8 cellular contexts compared by ENCODE assay signal in genomic region chr1:155208656-155209372, GRCh38. TPM values are rescaled to one million over a fixed set of nuclear protein-coding genes. Genes with fewer than 3 reads are reported as not detected.
DNase-seq lines count a peak whose midpoint lies in the region; ATAC-seq, FAIRE-seq and TF ChIP-seq lines count a peak whose summit lies in the region.

Gene MTX1, plus strand, starts transcription at chr1:155208695. Its CDS starts 110 bp downstream, at chr1:155208805.

- peak within 1 kb of the TSS; percentile 68 to 100 for H3K4me3 ChIP-seq in CD4-positive, alpha-beta memory T cell (ENCODE audit: low read length in 2 of 2)
- H3K4me3 ChIP-seq in OCI-LY1 (ENCODE audit: low read depth, low read length, poor library complexity, severe bottlenecking) (peak within 1 kb of the TSS; percentile 94), epithelial cell of esophagus (ENCODE audit: low read length) (peak within 1 kb of the TSS; percentile 60), mucosa of descending colon (peak within 1 kb of the TSS; percentile 78)

- no peaks in the 10 kb centered on the region for H4K20me1 ChIP-seq in OCI-LY1 (ENCODE audit: insufficient read depth, low read length)

- CTCF ChIA-PET in CD4-positive, alpha-beta memory T cell (lab: Charles Lee; ENCODE audit: partially characterized antibody): interaction anchor here (1.1 to 5.6 kb wide), 6 partner anchors 10 to 42 kb away, joined by 3 to 106 read pairs (median 18); partner anchors contain the start of gene KRTCAP2

- H3K9me2 ChIP-seq in OCI-LY1 (ENCODE audit: low read depth, low read length): no peaks in the 10 kb centered on the region

- no peaks in the 10 kb centered on the region for H3K9me3 Mint-ChIP-seq in CD4-positive, alpha-beta memory T cell

- peaks cover 29% of the 10 kb centered on the region for H3K4me1 ChIP-seq in CD4-positive, alpha-beta memory T cell (ENCODE audit: insufficient read depth, low read length)
- H3K4me1 ChIP-seq in OCI-LY1 (ENCODE audit: insufficient read depth, low read length, severe bottlenecking) (peaks cover 31% of the 10 kb centered on the region), mucosa of descending colon (ENCODE audit: low read depth) (peaks cover 20% of the 10 kb centered on the region)

- H3K9ac ChIP-seq in OCI-LY1 (ENCODE audit: low read length): peak within 1 kb of the TSS; percentile 81

- H3K27ac ChIP-seq in CD4-positive, alpha-beta memory T cell (ENCODE audit: low read depth, low read length): peak within 1 kb of the TSS; percentile 100
- peak within 1 kb of the TSS; percentile 58 for H3K27ac ChIP-seq in OCI-LY1 (ENCODE audit: low read depth, low read length, poor library complexity, severe bottlenecking)

- H3K4me3 Mint-ChIP-seq in CD4-positive, alpha-beta memory T cell: peak within 1 kb of the TSS; percentile 86 to 92 (median 89)

- H3K27ac Mint-ChIP-seq in CD4-positive, alpha-beta memory T cell: peak within 1 kb of the TSS; percentile 95 to 98 (median 98)

- no peaks in the 10 kb centered on the region for H3K9me3 ChIP-seq in CD4-positive, alpha-beta memory T cell (ENCODE audit: control insufficient read depth in 1 of 2, low read length in 2 of 2)
- H3K9me3 ChIP-seq in OCI-LY1 (ENCODE audit: low read length) (no peaks in the 10 kb centered on the region), mucosa of descending colon (no peaks in the 10 kb centered on the region)

- peak; percentile 90 to 96 (median 91) for DNase-seq in CD4-positive, alpha-beta memory T cell
- DNase-seq in HTR-8/SVneo (ENCODE audit: insufficient read length, low spot score) (peak; percentile 75), activated T-cell treated with anti-CD3 and anti-CD28 coated beads for 1 hour (ENCODE audit: low read depth) (peak; percentile 83), epithelial cell of esophagus (ENCODE audit: low read depth) (peak; percentile 68), mucosa of descending colon (peak; percentile 87 to 93 (median 90))
- peak; percentile 85 for DNase-seq in stimulated activated CD8-positive, alpha-beta memory T cell treated with anti-CD3 and anti-CD28 coated beads, Interleukin-4, amount 100 ng/mL, for 24 hours (ENCODE audit: low read depth)

- no peaks in the 10 kb centered on the region for H3K27me3 ChIP-seq in CD4-positive, alpha-beta memory T cell (ENCODE audit: insufficient read depth, low read length)
- H3K27me3 ChIP-seq in OCI-LY1 (ENCODE audit: insufficient read depth, low read length): no peaks in the 10 kb centered on the region

- no peak within 1 kb of the TSS for H2AFZ ChIP-seq in OCI-LY1 (ENCODE audit: low read length)

- peaks cover 4% of the 10 kb centered on the region; the same call in 1 of the 2 replicates for H3F3A ChIP-seq in OCI-LY1 (ENCODE audit: insufficient read depth, low read length)

- POLR2A ChIA-PET in CD4-positive, alpha-beta memory T cell (lab: Charles Lee; ENCODE audit: partially characterized antibody): interaction anchor here (0.6 to 4.4 kb wide), 14 partner anchors 10 to 764 kb away, joined by 3 to 89 read pairs (median 5); partner anchors contain the start of genes CLK2, KRTCAP2, PMVK and TRIM46

- H3K36me3 Mint-ChIP-seq in CD4-positive, alpha-beta memory T cell: peaks cover 11 to 15% of the 10 kb centered on the region in 2 donors

- H3K4me2 ChIP-seq in OCI-LY1 (ENCODE audit: low read length): peak within 1 kb of the TSS; percentile 95

- H3K4me1 Mint-ChIP-seq in CD4-positive, alpha-beta memory T cell: peaks cover 17 to 29% (median 24%) of the 10 kb centered on the region in 4 donors

- ATAC-seq in GM19452 (IDR thresholded peaks at IDR 0.05; ENCODE audit: unreplicated experiment): peak; percentile 72
- ATAC-seq in mucosa of descending colon: peak; percentile 85

- intact Hi-C loops in CD4-positive, alpha-beta memory T cell (cut with micrococcal nuclease): loop anchor here (5.0 kb wide), 2 partner anchors 33 to 37 kb away; partner anchors contain the start of genes KRTCAP2 and TRIM46
- intact Hi-C loops in mucosa of descending colon (cut with DNase I, micrococcal nuclease): no loop called here

- no peak for TF ChIP-seq CTCF in OCI-LY1 (IDR thresholded peaks at IDR 0.05; ENCODE audit: low read length)
- no peak for TF ChIP-seq CTCF in epithelial cell of esophagus (IDR thresholded peaks at IDR 0.05; ENCODE audit: insufficient read depth, low read depth, low read length, missing control alignments)
- no peak for TF ChIP-seq CTCF in mucosa of descending colon (IDR thresholded peaks at IDR 0.05)

- no peak for FAIRE-seq in HTR-8/SVneo (lab: Jason Lieb, UNC)

- H3K79me2 ChIP-seq in OCI-LY1 (ENCODE audit: insufficient read depth, low read length): no peaks in the 10 kb centered on the region

- H3K36me3 ChIP-seq in CD4-positive, alpha-beta memory T cell (ENCODE audit: insufficient read depth, low read length): peaks cover 7% of the 10 kb centered on the region
- H3K36me3 ChIP-seq in OCI-LY1 (ENCODE audit: insufficient read depth, low read length) (no peaks in the 10 kb centered on the region), mucosa of descending colon (ENCODE audit: low read depth) (no peaks in the 10 kb centered on the region)

- no peaks in the 10 kb centered on the region for H3K27me3 Mint-ChIP-seq in CD4-positive, alpha-beta memory T cell

RNA-seq across cellular contexts. Expression of gene MTX1, which starts in this region (rescaled TPM):
- total RNA-seq in CD4-positive, alpha-beta memory T cell: 10 to 100 TPM; 17.7 to 18.2 TPM
- 10 to 100 TPM; 42.5 to 65.5 TPM for polyA plus RNA-seq in CD4-positive, alpha-beta memory T cell
- 10 to 100 TPM; 26.1 to 41.1 (median 35.6) TPM for total RNA-seq in mucosa of descending colon

Comparison
In these comparisons a context has a peak if more than half of its experiments do, and no peak if none do; other contexts are left out.
1. Peak in every context shown above with its lines: DNase-seq, ATAC-seq, H3K4me3 ChIP-seq and H3K27ac ChIP-seq.